ENCODE assay signal across 8 cellular contexts in the genomic region with DNA sequence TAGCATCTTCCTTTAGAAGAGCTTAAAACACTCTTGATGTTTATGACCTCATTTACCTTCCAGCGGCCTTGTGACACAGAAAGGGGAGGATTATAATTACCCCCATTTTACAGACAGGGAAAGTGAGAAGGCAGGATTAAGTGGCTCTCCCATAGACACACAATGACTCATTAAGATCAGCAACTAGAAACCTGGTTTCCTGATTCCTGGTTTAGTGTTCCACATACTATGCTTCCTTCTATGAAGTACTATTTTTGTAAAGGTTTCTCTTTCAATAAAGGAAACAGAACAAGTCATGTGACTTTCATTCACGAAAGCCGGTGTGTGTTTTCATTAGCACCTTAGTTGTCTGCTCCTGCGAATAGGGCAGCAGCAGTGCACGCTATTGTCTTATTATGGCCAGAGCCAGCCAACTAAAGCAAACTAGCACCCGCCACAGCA. TPM values are rescaled to one million over a fixed set of nuclear protein-coding genes. Genes with fewer than 3 reads are reported as not detected.
DNase-seq lines count a peak whose midpoint lies in the region; ATAC-seq and TF ChIP-seq lines count a peak whose summit lies in the region.

No MANE protein-coding gene starts in this region.

- TF ChIP-seq CTCF in foreskin fibroblast (IDR thresholded peaks at IDR 0.05; ENCODE audit: low read depth, low read length) (no peak), thoracic aorta (IDR thresholded peaks at IDR 0.05) (no peak), WERI-Rb-1 (IDR thresholded peaks at IDR 0.05; ENCODE audit: low read depth, low read length) (no peak)

- ATAC-seq in Right ventricle myocardium superior (ENCODE audit: poor library complexity) (peak; percentile 36), thoracic aorta (ENCODE audit: insufficient number of reproducible peaks, low FRiP score, low read depth) (no peak)

- H3K4me3 ChIP-seq in foreskin fibroblast (ENCODE audit: low read depth in 1 of 2, low read length in 2 of 2) = peak overlapping the region; percentile 8 to 90
- peak overlapping the region; percentile 80 for H3K4me3 ChIP-seq in thoracic aorta
- H3K4me3 ChIP-seq in WERI-Rb-1 (ENCODE audit: low read depth, low read length) = no peak overlapping the region

- H3K27ac ChIP-seq in thoracic aorta (peak overlapping the region in 1 of 2 donors; percentile 5), WERI-Rb-1 (no peak overlapping the region)

- intact Hi-C loops in Right ventricle myocardium superior (cut with DNase I) = no loop called here
- intact Hi-C loops in cardiac septum (cut with DNase I) = no loop called here

- H3K36me3 ChIP-seq in thoracic aorta (peaks cover 22% of the 10 kb centered on the region), WERI-Rb-1 (peaks cover 41% of the 10 kb centered on the region)

- peaks cover 32 to 56% of the 10 kb centered on the region in 2 donors for H3K4me1 ChIP-seq in thoracic aorta (ENCODE audit: control insufficient read depth in 1 of 2, low read depth in 2 of 2)

- POLR2A ChIA-PET in HEK293T (lab: Yijun Ruan, JAX) = no interaction called here

- CTCF ChIA-PET in HEK293T (lab: Yijun Ruan, JAX) = no interaction called here

- H3K9me3 ChIP-seq in thoracic aorta = no peaks in the 10 kb centered on the region
- no peaks in the 10 kb centered on the region for H3K9me3 ChIP-seq in WERI-Rb-1 (ENCODE audit: severe bottlenecking)

- no peaks in the 10 kb centered on the region for H3K27me3 ChIP-seq in thoracic aorta (replicated peaks; ENCODE audit: insufficient read depth)
- H3K27me3 ChIP-seq in WERI-Rb-1 (ENCODE audit: insufficient read depth, low read depth, severe bottlenecking) = no peaks in the 10 kb centered on the region

- DNase-seq in Right ventricle myocardium superior (no peak), cardiac septum (ENCODE audit: low spot score) (no peak), SW480 (ENCODE audit: low spot score) (peak; percentile 73), foreskin fibroblast (peak in 1 of 2 donors; percentile 57), thoracic aorta (ENCODE audit: low spot score) (no peak), Ammon's horn (ENCODE audit: low spot score) (no peak), WERI-Rb-1 (no peak), HEK293T (ENCODE audit: extremely low spot score) (no peak)

TF ChIP-seq in HEK293T, 16 proteins besides CTCF, POLR2A, EP300 and RAD21:
- TF ChIP-seq HDGF (IDR thresholded peaks at IDR 0.05; ENCODE audit: borderline replicate concordance) (no peak), L3MBTL2 (conservative IDR thresholded peaks at IDR 0.05) (no peak), ZNF384 (IDR thresholded peaks at IDR 0.05) (no peak), ELF4 (IDR thresholded peaks at IDR 0.05) (no peak), NFRKB (IDR thresholded peaks at IDR 0.05) (no peak), FOXM1 (IDR thresholded peaks at IDR 0.05; ENCODE audit: borderline replicate concordance) (no peak)

RNA-seq across cellular contexts. Expression of gene IRS2, which starts 8.3 kb away (rescaled TPM):
- total RNA-seq in Right ventricle myocardium superior (12.1 TPM), cardiac septum (12.0 TPM), thoracic aorta (10 to 100 TPM; 47.8 to 59.8 TPM)
